In genomic region chr11:980438-981365, GRCh38 we compare ENCODE assay signal across 1 cellular context.
TF ChIP-seq lines count a peak whose summit lies in the region.

No MANE protein-coding gene starts in this region.

TF ChIP-seq in HepG2, 621 proteins besides CTCF, POLR2A, EP300 and RAD21:
- TF ChIP-seq, protein P1, sequence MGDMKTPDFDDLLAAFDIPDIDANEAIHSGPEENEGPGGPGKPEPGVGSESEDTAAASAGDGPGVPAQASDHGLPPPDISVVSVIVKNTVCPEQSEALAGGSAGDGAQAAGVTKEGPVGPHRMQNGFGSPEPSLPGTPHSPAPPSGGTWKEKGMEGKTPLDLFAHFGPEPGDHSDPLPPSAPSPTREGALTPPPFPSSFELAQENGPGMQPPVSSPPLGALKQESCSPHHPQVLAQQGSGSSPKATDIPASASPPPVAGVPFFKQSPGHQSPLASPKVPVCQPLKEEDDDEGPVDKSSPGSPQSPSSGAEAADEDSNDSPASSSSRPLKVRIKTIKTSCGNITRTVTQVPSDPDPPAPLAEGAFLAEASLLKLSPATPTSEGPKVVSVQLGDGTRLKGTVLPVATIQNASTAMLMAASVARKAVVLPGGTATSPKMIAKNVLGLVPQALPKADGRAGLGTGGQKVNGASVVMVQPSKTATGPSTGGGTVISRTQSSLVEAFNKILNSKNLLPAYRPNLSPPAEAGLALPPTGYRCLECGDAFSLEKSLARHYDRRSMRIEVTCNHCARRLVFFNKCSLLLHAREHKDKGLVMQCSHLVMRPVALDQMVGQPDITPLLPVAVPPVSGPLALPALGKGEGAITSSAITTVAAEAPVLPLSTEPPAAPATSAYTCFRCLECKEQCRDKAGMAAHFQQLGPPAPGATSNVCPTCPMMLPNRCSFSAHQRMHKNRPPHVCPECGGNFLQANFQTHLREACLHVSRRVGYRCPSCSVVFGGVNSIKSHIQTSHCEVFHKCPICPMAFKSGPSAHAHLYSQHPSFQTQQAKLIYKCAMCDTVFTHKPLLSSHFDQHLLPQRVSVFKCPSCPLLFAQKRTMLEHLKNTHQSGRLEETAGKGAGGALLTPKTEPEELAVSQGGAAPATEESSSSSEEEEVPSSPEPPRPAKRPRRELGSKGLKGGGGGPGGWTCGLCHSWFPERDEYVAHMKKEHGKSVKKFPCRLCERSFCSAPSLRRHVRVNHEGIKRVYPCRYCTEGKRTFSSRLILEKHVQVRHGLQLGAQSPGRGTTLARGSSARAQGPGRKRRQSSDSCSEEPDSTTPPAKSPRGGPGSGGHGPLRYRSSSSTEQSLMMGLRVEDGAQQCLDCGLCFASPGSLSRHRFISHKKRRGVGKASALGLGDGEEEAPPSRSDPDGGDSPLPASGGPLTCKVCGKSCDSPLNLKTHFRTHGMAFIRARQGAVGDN (CRISPR knock-in tag; IDR thresholded peaks at IDR 0.05), result peak; percentile 48
- TF ChIP-seq STAG1 (CRISPR knock-in tag; IDR thresholded peaks at IDR 0.05) (peak; percentile 31; the same call in 1 of the 2 replicates), PRPF4 (IDR thresholded peaks at IDR 0.05; ENCODE audit: low read depth, low read length, poor library complexity, severe bottlenecking) (no peak)
- TF ChIP-seq, protein P2, sequence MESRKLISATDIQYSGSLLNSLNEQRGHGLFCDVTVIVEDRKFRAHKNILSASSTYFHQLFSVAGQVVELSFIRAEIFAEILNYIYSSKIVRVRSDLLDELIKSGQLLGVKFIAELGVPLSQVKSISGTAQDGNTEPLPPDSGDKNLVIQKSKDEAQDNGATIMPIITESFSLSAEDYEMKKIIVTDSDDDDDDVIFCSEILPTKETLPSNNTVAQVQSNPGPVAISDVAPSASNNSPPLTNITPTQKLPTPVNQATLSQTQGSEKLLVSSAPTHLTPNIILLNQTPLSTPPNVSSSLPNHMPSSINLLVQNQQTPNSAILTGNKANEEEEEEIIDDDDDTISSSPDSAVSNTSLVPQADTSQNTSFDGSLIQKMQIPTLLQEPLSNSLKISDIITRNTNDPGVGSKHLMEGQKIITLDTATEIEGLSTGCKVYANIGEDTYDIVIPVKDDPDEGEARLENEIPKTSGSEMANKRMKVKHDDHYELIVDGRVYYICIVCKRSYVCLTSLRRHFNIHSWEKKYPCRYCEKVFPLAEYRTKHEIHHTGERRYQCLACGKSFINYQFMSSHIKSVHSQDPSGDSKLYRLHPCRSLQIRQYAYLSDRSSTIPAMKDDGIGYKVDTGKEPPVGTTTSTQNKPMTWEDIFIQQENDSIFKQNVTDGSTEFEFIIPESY (CRISPR knock-in tag; IDR thresholded peaks at IDR 0.05), result 0 out of 2 replicates have a peak, but pooled peaks have one; percentile 27
TF ChIP-seq in HepG2: peak in this region for 3.
